Comparison of ENCODE assay signal across 25 cellular contexts in genomic region chr6:168128006-168128630, GRCh38. TPM values are rescaled to one million over a fixed set of nuclear protein-coding genes. Genes with fewer than 3 reads are reported as not detected.
DNase-seq lines count a peak whose midpoint lies in the region; ATAC-seq and TF ChIP-seq lines count a peak whose summit lies in the region.
"Had no signal": no experiment of that assay in that cellular context is flagged by ENCODE, and none has a peak within 500 bp of the region (broad histone marks: within the 10 kb centered on the region; RNA-seq: fewer than 3 reads in every experiment).

No MANE protein-coding gene starts in this region.

- peaks cover 17% of the 10 kb centered on the region for H3K27me3 Mint-ChIP-seq in activated CD8-positive, alpha-beta memory T cell treated with anti-CD3 and anti-CD28 coated beads, Interleukin-2, amount 10 ng/mL, durations not matched to agents 7 days and 5 days

- no peaks in the 10 kb centered on the region for H3K9me3 Mint-ChIP-seq in activated CD8-positive, alpha-beta memory T cell treated with anti-CD3 and anti-CD28 coated beads, Interleukin-2, amount 10 ng/mL, durations not matched to agents 7 days and 5 days (ENCODE audit: low read depth)

- intact Hi-C loops in sigmoid colon (cut with DNase I): no loop called here

- no peak overlapping the region for H3K4me3 ChIP-seq in coronary artery
- H3K4me3 ChIP-seq in sigmoid colon: no peak overlapping the region
- H3K4me3 ChIP-seq: PC-9 had no signal

- no peaks in the 10 kb centered on the region for H3K9me3 ChIP-seq in sigmoid colon

- H3K27ac Mint-ChIP-seq in activated CD8-positive, alpha-beta memory T cell treated with anti-CD3 and anti-CD28 coated beads, Interleukin-2, amount 10 ng/mL, durations not matched to agents 7 days and 5 days: no peak overlapping the region
- H3K27ac Mint-ChIP-seq: HFFc6 had no signal

- H3K36me3 Mint-ChIP-seq in activated CD8-positive, alpha-beta memory T cell treated with anti-CD3 and anti-CD28 coated beads, Interleukin-2, amount 10 ng/mL, durations not matched to agents 7 days and 5 days: no peaks in the 10 kb centered on the region

- no peak for TF ChIP-seq CTCF in coronary artery (IDR thresholded peaks at IDR 0.05)
- no peak for TF ChIP-seq CTCF in sigmoid colon (IDR thresholded peaks at IDR 0.05)

- H3K27me3 ChIP-seq in sigmoid colon: no peaks in the 10 kb centered on the region

- CTCF ChIA-PET in activated CD8-positive, alpha-beta memory T cell treated with anti-CD3 and anti-CD28 coated beads, Interleukin-2, amount 10 ng/mL, durations not matched to agents 7 days and 5 days (lab: Charles Lee): no interaction called here

- H3K4me1 Mint-ChIP-seq in activated CD8-positive, alpha-beta memory T cell treated with anti-CD3 and anti-CD28 coated beads, Interleukin-2, amount 10 ng/mL, durations not matched to agents 7 days and 5 days: no peaks in the 10 kb centered on the region

- peak; percentile 21 for DNase-seq in activated CD8-positive, alpha-beta memory T cell treated with anti-CD3 and anti-CD28 coated beads, Interleukin-2, amount 10 ng/mL, durations not matched to agents 7 days and 5 days
- DNase-seq in activated CD8-positive, alpha-beta memory T cell treated with anti-CD3 and anti-CD28 coated beads, Interleukin-2, amount 50 U/mL, for 48 hours: no peak
- peak; percentile 57 for DNase-seq in coronary artery (ENCODE audit: low spot score)
- peak; percentile 28 for DNase-seq in left lobe of liver (ENCODE audit: low spot score)
- DNase-seq in sigmoid colon: peak; percentile 49
- no peak for DNase-seq in stimulated activated CD4-positive, alpha-beta T cell treated with anti-CD3 and anti-CD28 coated beads, Interleukin-12 subunit alpha, Interleukin-12 subunit beta, amount 100 ng/mL, for 4 hours
- DNase-seq in anterior cingulate cortex (lab: John Stamatoyannopoulos, UW): no peak
- DNase-seq: 8988T, EL, HFFc6, NCI-H1092 treated with DMSO at 0.1 percent for 48 hours, NCI-H1436 treated with DMSO at 0.1 percent for 48 hours, NCI-H2029 treated with DMSO at 0.1 percent for 48 hours, NCI-H226, NCI-H510A treated with DMSO at 0.1 percent for 48 hours, NCI-H748 treated with DMSO at 0.1 percent for 48 hours, PC-9, SHP77 treated with DMSO at 0.1 percent for 48 hours had no signal

- whole genome bisulfite sequencing in sigmoid colon, 2 donors: 94 to 95% methylated on average over 19 of the region's 19 CpGs

- no peak for TF ChIP-seq EP300 in sigmoid colon (IDR thresholded peaks at IDR 0.05)

- no peak overlapping the region for H3K27ac ChIP-seq in coronary artery
- no peak overlapping the region for H3K27ac ChIP-seq in sigmoid colon
- H3K27ac ChIP-seq: C4-2B, HL-60, KMS-11, PC-9, RWPE1 had no signal

- no peak overlapping the region for H3K4me3 Mint-ChIP-seq in activated CD8-positive, alpha-beta memory T cell treated with anti-CD3 and anti-CD28 coated beads, Interleukin-2, amount 10 ng/mL, durations not matched to agents 7 days and 5 days
- H3K4me3 Mint-ChIP-seq: HFFc6 had no signal

- TF ChIP-seq POLR2A in sigmoid colon (IDR thresholded peaks at IDR 0.05): no peak

- peaks cover 0 to 10% (median 6%) of the 10 kb centered on the region in 4 donors for H3K4me1 ChIP-seq in sigmoid colon

- no peak for ATAC-seq in activated CD8-positive, alpha-beta memory T cell treated with anti-CD3 and anti-CD28 coated beads, Interleukin-2, amount 10 ng/mL, durations not matched to agents 7 days and 5 days
- no peak for ATAC-seq in left lobe of liver
- ATAC-seq in GM21390 (IDR thresholded peaks at IDR 0.05; ENCODE audit: unreplicated experiment): no peak

- H3K36me3 ChIP-seq in sigmoid colon: no peaks in the 10 kb centered on the region

RNA-seq across cellular contexts. Expression of gene FRMD1, which starts 49.1 kb away (rescaled TPM):
- total RNA-seq in activated CD8-positive, alpha-beta memory T cell treated with anti-CD3 and anti-CD28 coated beads, Interleukin-2, amount 10 ng/mL, durations not matched to agents 7 days and 5 days: not detected
- total RNA-seq in left lobe of liver (0.10 TPM), sigmoid colon (under 1 TPM in 2 of 4 donors, not detected in 2; 0.36 to 0.83 TPM)
- polyA plus RNA-seq in sigmoid colon: 10 to 100 TPM in 1 of 3 donors, 1 to 10 TPM in 2; 4.2 to 12.0 (median 9.3) TPM
- total RNA-seq: HFFc6, HT-29, PC-9 had no signal
- polyA plus RNA-seq: AG04450 had no signal

Comparison
In these comparisons a context has a peak if more than half of its experiments do, and no peak if none do; other contexts are left out.
1. DNase-seq: peak in activated CD8-positive, alpha-beta memory T cell treated with anti-CD3 and anti-CD28 coated beads, Interleukin-2, amount 10 ng/mL, durations not matched to agents 7 days and 5 days (single experiment), coronary artery (single experiment), left lobe of liver (single experiment) and sigmoid colon (single experiment); none in activated CD8-positive, alpha-beta memory T cell treated with anti-CD3 and anti-CD28 coated beads, Interleukin-2, amount 50 U/mL, for 48 hours (single experiment), stimulated activated CD4-positive, alpha-beta T cell treated with anti-CD3 and anti-CD28 coated beads, Interleukin-12 subunit alpha, Interleukin-12 subunit beta, amount 100 ng/mL, for 4 hours (single experiment) and anterior cingulate cortex (0 of 58).